Comparison of ENCODE assay signal across 8 cellular contexts in the genomic region with DNA sequence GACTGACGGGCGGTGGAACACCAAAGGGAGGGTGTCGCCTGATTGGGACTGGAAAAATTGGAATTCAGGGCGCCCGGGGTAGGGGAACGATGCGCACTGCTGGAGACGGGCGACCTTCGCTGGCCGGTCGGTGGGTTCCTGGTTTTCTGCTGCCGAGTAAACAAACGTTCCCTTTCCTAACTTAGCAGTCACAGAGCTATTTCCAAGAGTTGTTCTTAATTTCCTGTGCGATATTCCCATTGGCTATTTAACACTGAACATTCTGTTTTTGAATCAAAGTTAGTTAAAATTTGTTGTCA. TPM values are rescaled to one million over a fixed set of nuclear protein-coding genes. Genes with fewer than 3 reads are reported as not detected.
DNase-seq lines count a peak whose midpoint lies in the region; ATAC-seq and TF ChIP-seq lines count a peak whose summit lies in the region.

No MANE protein-coding gene starts in this region.

- H3K4me3 ChIP-seq in cardiac fibroblast (replicated peaks in 1 of 2; ENCODE audit: low read depth in 2 of 2, low read length in 2 of 2) (peak overlapping the region; percentile 87 to 96), right lobe of liver (peak overlapping the region; percentile 55 to 63 (median 60)), tibial artery (peak overlapping the region; percentile 59 to 92)

- H3K27me3 ChIP-seq in right lobe of liver (no peaks in the 10 kb centered on the region), tibial artery (no peaks in the 10 kb centered on the region)

- no peaks in the 10 kb centered on the region for H3K9me3 ChIP-seq in right lobe of liver
- H3K9me3 ChIP-seq in tibial artery: no peaks in the 10 kb centered on the region

- ATAC-seq in GM21423 (IDR thresholded peaks at IDR 0.05; ENCODE audit: unreplicated experiment) (peak; percentile 7), right lobe of liver (peak; percentile 29 to 35 (median 32))

- no peak for TF ChIP-seq POLR2A in right lobe of liver (IDR thresholded peaks at IDR 0.05)

- TF ChIP-seq CTCF in cardiac fibroblast (IDR thresholded peaks at IDR 0.05; ENCODE audit: low read depth, low read length): no peak
- no peak for TF ChIP-seq CTCF in right lobe of liver (IDR thresholded peaks at IDR 0.05)
- TF ChIP-seq CTCF in tibial artery (IDR thresholded peaks at IDR 0.05): no peak

- no peak overlapping the region for H3K27ac ChIP-seq in right lobe of liver
- peak overlapping the region; percentile 66 for H3K27ac ChIP-seq in tibial artery

- under 1% methylated on average over 11 of the region's 15 CpGs for WGBS in right lobe of liver (ENCODE audit: insufficient coverage, low coverage, low lambda C conversion rate, missing lambda C conversion rate)

- no peaks in the 10 kb centered on the region for H3K36me3 ChIP-seq in right lobe of liver
- no peaks in the 10 kb centered on the region for H3K36me3 ChIP-seq in tibial artery

- intact Hi-C loops in right lobe of liver (cut with DNase I): no loop called here
- intact Hi-C loops in tibial artery (cut with DNase I; ENCODE audit: low total_unique reads): no loop called here

- H3K4me1 ChIP-seq in right lobe of liver: peaks cover 0 to 9% (median 0%) of the 10 kb centered on the region in 4 donors
- peaks cover 0 to 6% (median 1%) of the 10 kb centered on the region in 4 donors for H3K4me1 ChIP-seq in tibial artery

- peak; percentile 3 for DNase-seq in DMS 273 treated with DMSO at 0.1 percent for 48 hours (lab: John Stamatoyannopoulos, UW)
- peak; percentile 53 to 60 for DNase-seq in Kasumi-1 (lab: John Stamatoyannopoulos, UW)
- DNase-seq in cardiac fibroblast (ENCODE audit: low read depth in 2 of 2): peak; percentile 29 to 44
- peak in 1 of 3 donors; percentile 45 for DNase-seq in right lobe of liver
- peak in 1 of 2 donors; percentile 20 for DNase-seq in tibial artery
- no peak for DNase-seq in NCI-H82 treated with DMSO at 0.1 percent for 48 hours (lab: John Stamatoyannopoulos, UW; ENCODE audit: unreplicated experiment)
- no peak for DNase-seq in stimulated activated naive CD4-positive, alpha-beta T cell (lab: John Stamatoyannopoulos, UW)

RNA-seq across cellular contexts. Expression of gene C18orf54, which starts 0.7 kb away (rescaled TPM):
- under 1 TPM; 0.12 to 0.55 (median 0.33) TPM for total RNA-seq in right lobe of liver

RNA-seq across cellular contexts. Expression of gene STARD6, which starts 0.8 kb away (rescaled TPM):
- not detected for total RNA-seq in right lobe of liver

Comparison
In these comparisons a context has a peak if more than half of its experiments do, and no peak if none do; other contexts are left out.
1. DNase-seq: peak in DMS 273 treated with DMSO at 0.1 percent for 48 hours (single experiment), Kasumi-1 (2 of 2) and cardiac fibroblast (2 of 2); none in NCI-H82 treated with DMSO at 0.1 percent for 48 hours (single experiment) and stimulated activated naive CD4-positive, alpha-beta T cell (0 of 6).
2. H3K27ac ChIP-seq: peak in tibial artery (2 of 2); none in right lobe of liver (0 of 3).
3. Peak in every context shown above with its lines, with median percentiles within 50 percentile points of each other: H3K4me3 ChIP-seq.